ENCODE assay signal across 1 cellular context in genomic region chr22:29336751-29337490, GRCh38.
TF ChIP-seq lines count a peak whose summit lies in the region.

No MANE protein-coding gene starts in this region.

TF ChIP-seq in IMR-90, 13 proteins besides CTCF, POLR2A, EP300 and RAD21:
- no peak for TF ChIP-seq CEBPB (IDR thresholded peaks at IDR 0.05; ENCODE audit: low read depth, low read length)
- no peak for TF ChIP-seq MAZ (IDR thresholded peaks at IDR 0.05; ENCODE audit: borderline replicate concordance, low read depth, low read length)
- no peak for TF ChIP-seq USF2 (IDR thresholded peaks at IDR 0.05; ENCODE audit: low read depth, low read length)
- no peak for TF ChIP-seq RCOR1 (IDR thresholded peaks at IDR 0.05; ENCODE audit: insufficient replicate concordance, low read length)
- TF ChIP-seq ELK1 (IDR thresholded peaks at IDR 0.05; ENCODE audit: borderline replicate concordance, low read depth, low read length), result no peak
- no peak for TF ChIP-seq SMC3 (IDR thresholded peaks at IDR 0.05; ENCODE audit: low read depth, low read length)
- TF ChIP-seq MXI1 (IDR thresholded peaks at IDR 0.05; ENCODE audit: borderline replicate concordance, low read depth, low read length), result no peak
- no peak for TF ChIP-seq BHLHE40 (IDR thresholded peaks at IDR 0.05; ENCODE audit: low read depth, low read length)
- TF ChIP-seq CHD1 (IDR thresholded peaks at IDR 0.05; ENCODE audit: low read depth, low read length), result no peak
- TF ChIP-seq FOS (IDR thresholded peaks at IDR 0.05; ENCODE audit: low read depth, low read length), result no peak
- no peak for TF ChIP-seq MAFK (IDR thresholded peaks at IDR 0.05; ENCODE audit: low read depth, low read length)
- TF ChIP-seq RFX5 (IDR thresholded peaks at IDR 0.05; ENCODE audit: low read depth, low read length), result no peak
- TF ChIP-seq NFE2L2 (IDR thresholded peaks at IDR 0.05; ENCODE audit: low read depth, low read length), result no peak
